8 cellular contexts compared by ENCODE assay signal in the genomic region with DNA sequence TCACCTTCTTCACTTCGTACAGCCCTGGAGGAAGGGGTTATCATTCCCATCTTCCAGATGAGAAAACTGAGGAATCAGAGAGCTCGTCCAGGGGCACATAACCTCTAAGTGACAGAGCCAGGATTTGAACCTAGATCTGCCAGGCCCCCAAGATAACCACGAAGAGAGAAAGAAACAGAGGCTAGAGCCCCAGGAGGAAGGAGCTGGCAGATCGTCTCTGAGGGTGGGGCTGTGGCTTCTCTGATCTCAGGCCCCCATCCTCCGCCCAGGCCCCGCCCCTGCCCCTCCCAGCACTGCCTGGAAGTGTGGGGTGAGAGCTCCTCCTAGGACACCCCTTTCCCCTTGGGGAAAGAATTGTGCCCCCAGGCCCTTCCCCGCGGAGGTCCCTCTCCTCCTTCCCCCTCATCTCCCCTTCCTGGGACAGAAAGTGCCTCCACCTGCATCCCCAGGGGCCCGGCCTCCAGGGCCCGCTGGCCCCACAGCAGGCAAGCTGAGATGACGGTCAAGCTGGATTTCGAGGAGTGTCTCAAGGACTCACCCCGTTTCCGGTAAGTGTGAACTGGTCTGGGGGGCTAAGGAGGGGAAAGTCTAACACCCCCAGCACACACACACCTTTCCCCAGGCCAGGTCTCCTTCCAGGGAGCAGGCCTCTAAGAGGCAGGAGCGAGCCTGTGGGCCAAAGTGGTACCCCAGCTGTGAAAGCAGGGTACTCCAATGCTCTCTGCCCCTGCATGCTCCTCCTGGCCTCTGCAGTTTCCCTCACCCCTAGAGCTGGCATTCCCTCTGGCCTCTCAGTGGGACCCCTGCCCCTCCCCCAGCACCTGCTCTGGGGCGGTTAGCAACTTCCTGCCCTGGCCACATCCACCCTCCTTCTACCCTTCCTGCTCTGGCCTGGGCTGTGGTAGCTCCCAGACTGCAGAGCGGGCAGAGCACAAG. TPM values are rescaled to one million over a fixed set of nuclear protein-coding genes. Genes with fewer than 3 reads are reported as not detected.
DNase-seq lines count a peak whose midpoint lies in the region; ATAC-seq and TF ChIP-seq lines count a peak whose summit lies in the region.

Gene ACAP1, plus strand, starts transcription at position 290 of the 936 bp plus-strand sequence. Its CDS starts 206 bp downstream, at position 496.

- H3K36me3 Mint-ChIP-seq in activated B cell treated with CpG ODN at 0.5 μM for 24 hours (ENCODE audit: low read depth), result peaks cover 26% of the 10 kb centered on the region

- no peaks in the 10 kb centered on the region for H3K9me3 Mint-ChIP-seq in activated B cell treated with CpG ODN at 0.5 μM for 24 hours

- H3K4me1 ChIP-seq in effector memory CD4-positive, alpha-beta T cell (ENCODE audit: control insufficient read depth, insufficient read depth, low read length, poor library complexity, severe bottlenecking), result peaks cover 58% of the 10 kb centered on the region

- intact Hi-C loops in activated B cell treated with CpG ODN at 0.5 μM for 24 hours (cut with micrococcal nuclease), result loop anchor here (1.0 kb wide), 2 partner anchors 7 to 14 kb away; partner anchors contain the start of gene NEURL4

- ATAC-seq in HG03066 (IDR thresholded peaks at IDR 0.05; ENCODE audit: low read depth, unreplicated experiment), result peak; percentile 58
- ATAC-seq in activated B cell treated with CpG ODN at 0.5 μM for 24 hours (ENCODE audit: low read depth), result peak; percentile 96
- no peak for ATAC-seq in GM19455 (IDR thresholded peaks at IDR 0.05; ENCODE audit: unreplicated experiment)

- no peaks in the 10 kb centered on the region for H3K27me3 ChIP-seq in effector memory CD4-positive, alpha-beta T cell (replicated peaks; ENCODE audit: control insufficient read depth, insufficient read depth, low read length, poor library complexity, severe bottlenecking)

- TF ChIP-seq CTCF in GM12864 (IDR thresholded peaks at IDR 0.05; ENCODE audit: low read depth, low read length, missing control alignments) (no peak), activated B cell treated with CpG ODN at 0.5 μM for 24 hours (IDR thresholded peaks at IDR 0.05) (no peak)

- peak within 1 kb of the TSS; percentile 85 for H3K4me3 Mint-ChIP-seq in activated B cell treated with CpG ODN at 0.5 μM for 24 hours

- H3K4me1 Mint-ChIP-seq in activated B cell treated with CpG ODN at 0.5 μM for 24 hours, result peaks cover 49% of the 10 kb centered on the region

- POLR2A ChIA-PET in activated B cell treated with CpG ODN at 0.5 μM for 24 hours (lab: Charles Lee), result interaction anchor here (0.6 to 3.4 kb wide), 35 partner anchors 9 to 837 kb away, joined by 3 to 48 read pairs (median 5); partner anchors contain the start of genes ACADVL, CD68, DLG4 and DVL2

- H3K27me3 Mint-ChIP-seq in activated B cell treated with CpG ODN at 0.5 μM for 24 hours, result no peaks in the 10 kb centered on the region

- DNase-seq in GM12864 (ENCODE audit: low read depth) (peak; percentile 56), activated B cell treated with CpG ODN at 0.5 μM for 24 hours (peak; percentile 67), amniotic stem cell (lab: John Stamatoyannopoulos, UW) (no peak), NCI-H526 (lab: John Stamatoyannopoulos, UW) (no peak)
- DNase-seq in effector memory CD4-positive, alpha-beta T cell, result peak; percentile 68 to 78 (median 77)
- peak; percentile 70 to 91 for DNase-seq in stimulated activated CD4-positive, alpha-beta T cell treated with anti-CD3 and anti-CD28 coated beads, Interleukin-12 subunit alpha, Interleukin-12 subunit beta, amount 100 ng/mL, for 24 hours (ENCODE audit: low read depth in 2 of 2)

- H3K27ac ChIP-seq in effector memory CD4-positive, alpha-beta T cell (ENCODE audit: insufficient read depth, low read length, poor library complexity, severe bottlenecking), result peak within 1 kb of the TSS; percentile 71

- peak within 1 kb of the TSS; percentile 98 for H3K27ac Mint-ChIP-seq in activated B cell treated with CpG ODN at 0.5 μM for 24 hours

- H3K4me3 ChIP-seq in GM12864 (ENCODE audit: low read depth, low read length), result peak within 1 kb of the TSS; percentile 90
- peak within 1 kb of the TSS; percentile 75 for H3K4me3 ChIP-seq in effector memory CD4-positive, alpha-beta T cell (ENCODE audit: insufficient read depth, low read depth, low read length, poor library complexity, severe bottlenecking)

- peaks cover 22% of the 10 kb centered on the region for H3K36me3 ChIP-seq in effector memory CD4-positive, alpha-beta T cell (ENCODE audit: control insufficient read depth, insufficient read depth, low read length)

- no peaks in the 10 kb centered on the region for H3K9me3 ChIP-seq in effector memory CD4-positive, alpha-beta T cell (ENCODE audit: control insufficient read depth, low read length)

- CTCF ChIA-PET in activated B cell treated with CpG ODN at 0.5 μM for 24 hours (lab: Charles Lee), result interaction anchor here (0.7 to 3.8 kb wide), 15 partner anchors 9 to 291 kb away, joined by 3 to 21 read pairs (median 5); partner anchors contain the start of gene SLC2A4

RNA-seq across cellular contexts. Expression of gene ACAP1, which starts in this region (rescaled TPM):
- 298 and 328 TPM in 2 replicates for total RNA-seq in activated B cell treated with CpG ODN at 0.5 μM for 24 hours

Comparison
In these comparisons a context has a peak if more than half of its experiments do, and no peak if none do; other contexts are left out.
1. DNase-seq: peak in GM12864 (single experiment), activated B cell treated with CpG ODN at 0.5 μM for 24 hours (single experiment), effector memory CD4-positive, alpha-beta T cell (3 of 3) and stimulated activated CD4-positive, alpha-beta T cell treated with anti-CD3 and anti-CD28 coated beads, Interleukin-12 subunit alpha, Interleukin-12 subunit beta, amount 100 ng/mL, for 24 hours (2 of 2); none in amniotic stem cell (single experiment) and NCI-H526 (0 of 2).